In genomic region chr3:39190281-39191025, GRCh38 we compare ENCODE assay signal across 1 cellular context.
TF ChIP-seq lines count a peak whose summit lies in the region.

No MANE protein-coding gene starts in this region.

TF ChIP-seq in IMR-90, 13 proteins besides CTCF, POLR2A, EP300 and RAD21 (continued from another document):
- TF ChIP-seq ELK1 (IDR thresholded peaks at IDR 0.05; ENCODE audit: borderline replicate concordance, low read depth, low read length): no peak
- TF ChIP-seq CEBPB (IDR thresholded peaks at IDR 0.05; ENCODE audit: low read depth, low read length): no peak
- no peak for TF ChIP-seq MXI1 (IDR thresholded peaks at IDR 0.05; ENCODE audit: borderline replicate concordance, low read depth, low read length)
- TF ChIP-seq, protein P1, sequence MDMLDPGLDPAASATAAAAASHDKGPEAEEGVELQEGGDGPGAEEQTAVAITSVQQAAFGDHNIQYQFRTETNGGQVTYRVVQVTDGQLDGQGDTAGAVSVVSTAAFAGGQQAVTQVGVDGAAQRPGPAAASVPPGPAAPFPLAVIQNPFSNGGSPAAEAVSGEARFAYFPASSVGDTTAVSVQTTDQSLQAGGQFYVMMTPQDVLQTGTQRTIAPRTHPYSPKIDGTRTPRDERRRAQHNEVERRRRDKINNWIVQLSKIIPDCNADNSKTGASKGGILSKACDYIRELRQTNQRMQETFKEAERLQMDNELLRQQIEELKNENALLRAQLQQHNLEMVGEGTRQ (IDR thresholded peaks at IDR 0.05; ENCODE audit: low read depth, low read length): no peak
- no peak for TF ChIP-seq RCOR1 (IDR thresholded peaks at IDR 0.05; ENCODE audit: insufficient replicate concordance, low read length)
- no peak for TF ChIP-seq MAFK (IDR thresholded peaks at IDR 0.05; ENCODE audit: low read depth, low read length)
- no peak for TF ChIP-seq SMC3 (IDR thresholded peaks at IDR 0.05; ENCODE audit: low read depth, low read length)
- TF ChIP-seq BHLHE40 (IDR thresholded peaks at IDR 0.05; ENCODE audit: low read depth, low read length): no peak
